In the genomic region with DNA sequence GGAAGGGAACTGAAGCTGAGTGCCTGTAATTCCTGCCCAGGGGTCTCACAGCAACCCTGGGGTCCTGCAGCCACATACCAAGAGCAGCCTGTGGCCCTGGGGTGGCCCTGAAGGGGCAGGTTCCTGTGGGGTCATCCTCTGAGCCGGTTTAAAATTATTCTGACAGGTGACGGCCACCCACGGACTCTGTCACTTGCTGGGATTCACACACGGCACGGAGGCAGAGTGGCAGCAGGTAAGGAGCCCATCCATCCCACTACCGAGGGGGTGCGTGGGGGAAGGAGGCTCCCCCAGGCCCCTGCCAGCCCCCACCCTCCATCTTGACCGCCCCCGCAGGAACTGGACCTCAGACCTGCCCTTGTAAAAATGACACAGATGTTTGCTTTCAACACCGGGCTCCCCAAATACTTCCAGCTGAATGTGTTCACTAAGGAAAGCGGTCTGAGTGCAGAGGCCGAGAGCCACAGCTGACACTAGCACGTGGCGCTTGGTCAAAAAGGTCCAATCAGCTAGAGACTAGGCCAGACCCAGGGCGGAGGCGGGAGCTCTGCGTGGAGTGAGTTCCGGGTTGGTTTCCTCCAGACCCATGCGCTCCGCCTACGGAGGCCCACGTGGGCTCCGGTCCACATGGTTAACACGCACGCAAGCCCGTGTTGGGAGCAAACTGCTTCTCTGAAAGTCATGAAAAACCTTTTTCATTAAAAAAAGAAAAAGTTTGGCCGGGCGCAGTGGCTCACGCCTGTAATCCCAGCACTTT, we compare ENCODE assay signal across 1 cellular context.
TF ChIP-seq lines count a peak whose summit lies in the region.

No MANE protein-coding gene starts in this region.

TF ChIP-seq in HepG2, 621 proteins besides CTCF, POLR2A, EP300 and RAD21 (continued from another document and continues in another):
- TF ChIP-seq, protein P1, sequence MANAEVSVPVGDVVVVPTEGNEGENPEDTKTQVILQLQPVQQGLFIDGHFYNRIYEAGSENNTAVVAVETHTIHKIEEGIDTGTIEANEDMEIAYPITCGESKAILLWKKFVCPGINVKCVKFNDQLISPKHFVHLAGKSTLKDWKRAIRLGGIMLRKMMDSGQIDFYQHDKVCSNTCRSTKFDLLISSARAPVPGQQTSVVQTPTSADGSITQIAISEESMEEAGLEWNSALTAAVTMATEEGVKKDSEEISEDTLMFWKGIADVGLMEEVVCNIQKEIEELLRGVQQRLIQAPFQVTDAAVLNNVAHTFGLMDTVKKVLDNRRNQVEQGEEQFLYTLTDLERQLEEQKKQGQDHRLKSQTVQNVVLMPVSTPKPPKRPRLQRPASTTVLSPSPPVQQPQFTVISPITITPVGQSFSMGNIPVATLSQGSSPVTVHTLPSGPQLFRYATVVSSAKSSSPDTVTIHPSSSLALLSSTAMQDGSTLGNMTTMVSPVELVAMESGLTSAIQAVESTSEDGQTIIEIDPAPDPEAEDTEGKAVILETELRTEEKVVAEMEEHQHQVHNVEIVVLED (CRISPR knock-in tag; IDR thresholded peaks at IDR 0.05; ENCODE audit: borderline replicate concordance): peak; percentile 22; the same call in 1 of the 2 replicates
- no peak for TF ChIP-seq SRSF1 (optimal IDR thresholded peaks at IDR 0.05; ENCODE audit: low read depth, low read length)
- peak; percentile 65; the same call in 1 of the 2 replicates for TF ChIP-seq NR0B2 (CRISPR knock-in tag; IDR thresholded peaks at IDR 0.05)
- TF ChIP-seq ZNF567 (CRISPR knock-in tag; IDR thresholded peaks at IDR 0.05; ENCODE audit: borderline replicate concordance): no peak
- TF ChIP-seq HOXA3 (CRISPR knock-in tag; IDR thresholded peaks at IDR 0.05): peak; percentile 61; the same call in 1 of the 2 replicates
- no peak for TF ChIP-seq ZBTB7B (CRISPR knock-in tag; IDR thresholded peaks at IDR 0.05)
- no peak for TF ChIP-seq ZNF33A (CRISPR knock-in tag; IDR thresholded peaks at IDR 0.05; ENCODE audit: borderline replicate concordance)
- TF ChIP-seq ZNF580 (CRISPR knock-in tag; IDR thresholded peaks at IDR 0.05; ENCODE audit: borderline replicate concordance, low read depth): 0 out of 2 replicates have a peak, but pooled peaks have one; percentile 28
- TF ChIP-seq MEF2D (CRISPR knock-in tag; IDR thresholded peaks at IDR 0.05): no peak; the same call in 1 of the 2 replicates
- TF ChIP-seq ZNF350 (CRISPR knock-in tag; IDR thresholded peaks at IDR 0.05; ENCODE audit: borderline replicate concordance, low read depth): no peak
- no peak for TF ChIP-seq ESRRA (CRISPR knock-in tag; IDR thresholded peaks at IDR 0.05; ENCODE audit: low read depth)
- no peak for TF ChIP-seq PHF8 (CRISPR knock-in tag; IDR thresholded peaks at IDR 0.05)
- no peak for TF ChIP-seq SYNCRIP (IDR thresholded peaks at IDR 0.05; ENCODE audit: insufficient read depth, low read depth, low read length)
- TF ChIP-seq, protein P2, sequence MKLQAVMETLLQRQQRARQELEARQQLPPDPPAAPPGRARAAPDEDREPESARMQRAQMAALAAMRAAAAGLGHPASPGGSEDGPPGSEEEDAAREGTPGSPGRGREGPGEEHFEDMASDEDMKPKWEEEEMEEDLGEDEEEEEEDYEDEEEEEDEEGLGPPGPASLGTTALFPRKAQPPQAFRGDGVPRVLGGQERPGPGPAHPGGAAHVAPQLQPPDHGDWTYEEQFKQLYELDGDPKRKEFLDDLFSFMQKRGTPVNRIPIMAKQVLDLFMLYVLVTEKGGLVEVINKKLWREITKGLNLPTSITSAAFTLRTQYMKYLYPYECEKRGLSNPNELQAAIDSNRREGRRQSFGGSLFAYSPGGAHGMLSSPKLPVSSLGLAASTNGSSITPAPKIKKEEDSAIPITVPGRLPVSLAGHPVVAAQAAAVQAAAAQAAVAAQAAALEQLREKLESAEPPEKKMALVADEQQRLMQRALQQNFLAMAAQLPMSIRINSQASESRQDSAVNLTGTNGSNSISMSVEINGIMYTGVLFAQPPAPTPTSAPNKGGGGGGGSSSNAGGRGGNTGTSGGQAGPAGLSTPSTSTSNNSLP (IDR thresholded peaks at IDR 0.05; ENCODE audit: low read depth, low read length): no peak
- no peak for TF ChIP-seq SP1 (IDR thresholded peaks at IDR 0.05)
- TF ChIP-seq SP1 (CRISPR knock-in tag; IDR thresholded peaks at IDR 0.05): no peak
- TF ChIP-seq AHR (CRISPR knock-in tag; IDR thresholded peaks at IDR 0.05): no peak
- TF ChIP-seq ZNF142 (CRISPR knock-in tag; IDR thresholded peaks at IDR 0.05): no peak
- TF ChIP-seq, protein P3, sequence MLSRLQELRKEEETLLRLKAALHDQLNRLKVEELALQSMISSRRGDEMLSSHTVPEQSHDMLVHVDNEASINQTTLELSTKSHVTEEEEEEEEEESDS (CRISPR knock-in tag; IDR thresholded peaks at IDR 0.05; ENCODE audit: borderline replicate concordance): no peak
- TF ChIP-seq KLF6 (CRISPR knock-in tag; IDR thresholded peaks at IDR 0.05): no peak
- TF ChIP-seq, protein P4, sequence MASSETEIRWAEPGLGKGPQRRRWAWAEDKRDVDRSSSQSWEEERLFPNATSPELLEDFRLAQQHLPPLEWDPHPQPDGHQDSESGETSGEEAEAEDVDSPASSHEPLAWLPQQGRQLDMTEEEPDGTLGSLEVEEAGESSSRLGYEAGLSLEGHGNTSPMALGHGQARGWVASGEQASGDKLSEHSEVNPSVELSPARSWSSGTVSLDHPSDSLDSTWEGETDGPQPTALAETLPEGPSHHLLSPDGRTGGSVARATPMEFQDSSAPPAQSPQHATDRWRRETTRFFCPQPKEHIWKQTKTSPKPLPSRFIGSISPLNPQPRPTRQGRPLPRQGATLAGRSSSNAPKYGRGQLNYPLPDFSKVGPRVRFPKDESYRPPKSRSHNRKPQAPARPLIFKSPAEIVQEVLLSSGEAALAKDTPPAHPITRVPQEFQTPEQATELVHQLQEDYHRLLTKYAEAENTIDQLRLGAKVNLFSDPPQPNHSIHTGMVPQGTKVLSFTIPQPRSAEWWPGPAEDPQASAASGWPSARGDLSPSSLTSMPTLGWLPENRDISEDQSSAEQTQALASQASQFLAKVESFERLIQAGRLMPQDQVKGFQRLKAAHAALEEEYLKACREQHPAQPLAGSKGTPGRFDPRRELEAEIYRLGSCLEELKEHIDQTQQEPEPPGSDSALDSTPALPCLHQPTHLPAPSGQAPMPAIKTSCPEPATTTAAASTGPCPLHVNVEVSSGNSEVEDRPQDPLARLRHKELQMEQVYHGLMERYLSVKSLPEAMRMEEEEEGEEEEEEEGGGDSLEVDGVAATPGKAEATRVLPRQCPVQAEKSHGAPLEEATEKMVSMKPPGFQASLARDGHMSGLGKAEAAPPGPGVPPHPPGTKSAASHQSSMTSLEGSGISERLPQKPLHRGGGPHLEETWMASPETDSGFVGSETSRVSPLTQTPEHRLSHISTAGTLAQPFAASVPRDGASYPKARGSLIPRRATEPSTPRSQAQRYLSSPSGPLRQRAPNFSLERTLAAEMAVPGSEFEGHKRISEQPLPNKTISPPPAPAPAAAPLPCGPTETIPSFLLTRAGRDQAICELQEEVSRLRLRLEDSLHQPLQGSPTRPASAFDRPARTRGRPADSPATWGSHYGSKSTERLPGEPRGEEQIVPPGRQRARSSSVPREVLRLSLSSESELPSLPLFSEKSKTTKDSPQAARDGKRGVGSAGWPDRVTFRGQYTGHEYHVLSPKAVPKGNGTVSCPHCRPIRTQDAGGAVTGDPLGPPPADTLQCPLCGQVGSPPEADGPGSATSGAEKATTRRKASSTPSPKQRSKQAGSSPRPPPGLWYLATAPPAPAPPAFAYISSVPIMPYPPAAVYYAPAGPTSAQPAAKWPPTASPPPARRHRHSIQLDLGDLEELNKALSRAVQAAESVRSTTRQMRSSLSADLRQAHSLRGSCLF (CRISPR knock-in tag; IDR thresholded peaks at IDR 0.05; ENCODE audit: borderline replicate concordance): no peak
- no peak for TF ChIP-seq CENPBD1 (CRISPR knock-in tag; IDR thresholded peaks at IDR 0.05; ENCODE audit: borderline replicate concordance, low read depth)
- TF ChIP-seq WIZ (CRISPR knock-in tag; IDR thresholded peaks at IDR 0.05): no peak
- TF ChIP-seq NR2F2 (IDR thresholded peaks at IDR 0.05; ENCODE audit: borderline replicate concordance, low read depth): no peak
- no peak for TF ChIP-seq PAXIP1 (CRISPR knock-in tag; conservative IDR thresholded peaks at IDR 0.05)
- TF ChIP-seq TIGD3 (CRISPR knock-in tag; IDR thresholded peaks at IDR 0.05; ENCODE audit: borderline replicate concordance): no peak
- no peak for TF ChIP-seq MTF2 (CRISPR knock-in tag; IDR thresholded peaks at IDR 0.05; ENCODE audit: borderline replicate concordance)
- no peak for TF ChIP-seq TOE1 (CRISPR knock-in tag; IDR thresholded peaks at IDR 0.05)
- TF ChIP-seq PAF1 (CRISPR knock-in tag; IDR thresholded peaks at IDR 0.05): no peak
